In genomic region chr11:66855574-66856495, GRCh38 we compare ENCODE assay signal across 1 cellular context.
TF ChIP-seq lines count a peak whose summit lies in the region.

No MANE protein-coding gene starts in this region.

TF ChIP-seq in HepG2, 621 proteins besides CTCF, POLR2A, EP300 and RAD21 (continued from another document and continues in another):
- TF ChIP-seq DZIP1 (CRISPR knock-in tag; IDR thresholded peaks at IDR 0.05) = no peak
- no peak for TF ChIP-seq YEATS2 (CRISPR knock-in tag; IDR thresholded peaks at IDR 0.05; ENCODE audit: borderline replicate concordance)
- TF ChIP-seq GABPB1 (CRISPR knock-in tag; IDR thresholded peaks at IDR 0.05) = peak; percentile 70; the same call in 1 of the 2 replicates
- no peak for TF ChIP-seq PRMT3 (CRISPR knock-in tag; IDR thresholded peaks at IDR 0.05; ENCODE audit: borderline replicate concordance, low read depth)
- peak; percentile 61; the same call in 1 of the 2 replicates for TF ChIP-seq YEATS4 (CRISPR knock-in tag; IDR thresholded peaks at IDR 0.05; ENCODE audit: borderline replicate concordance)
- no peak for TF ChIP-seq EHMT2 (IDR thresholded peaks at IDR 0.05; ENCODE audit: borderline replicate concordance, low read depth, low read length)
- TF ChIP-seq ZC3H13 (CRISPR knock-in tag; IDR thresholded peaks at IDR 0.05) = 0 out of 2 replicates have a peak, but pooled peaks have one; percentile 25
- TF ChIP-seq ZBTB39 (CRISPR knock-in tag; IDR thresholded peaks at IDR 0.05) = no peak
- 0 out of 2 replicates have a peak, but pooled peaks have one; percentile 22 for TF ChIP-seq HIC2 (CRISPR knock-in tag; IDR thresholded peaks at IDR 0.05; ENCODE audit: low read depth)
- no peak for TF ChIP-seq TARDBP (CRISPR knock-in tag; IDR thresholded peaks at IDR 0.05)
- TF ChIP-seq ASH2L (IDR thresholded peaks at IDR 0.05; ENCODE audit: insufficient read length, low read depth, low read length) = peak; percentile 30
- TF ChIP-seq LBX2 (CRISPR knock-in tag; IDR thresholded peaks at IDR 0.05; ENCODE audit: borderline replicate concordance) = no peak
- no peak for TF ChIP-seq HCFC1 (IDR thresholded peaks at IDR 0.05; ENCODE audit: low read depth, low read length)
- TF ChIP-seq ZMAT5 (CRISPR knock-in tag; IDR thresholded peaks at IDR 0.05; ENCODE audit: borderline replicate concordance, low read depth) = no peak
- no peak for TF ChIP-seq DMTF1 (CRISPR knock-in tag; IDR thresholded peaks at IDR 0.05)
- TF ChIP-seq NR2C2 (CRISPR knock-in tag; IDR thresholded peaks at IDR 0.05; ENCODE audit: borderline replicate concordance) = no peak
- TF ChIP-seq ZNF142 (CRISPR knock-in tag; IDR thresholded peaks at IDR 0.05) = no peak
- TF ChIP-seq ZNF563 (CRISPR knock-in tag; IDR thresholded peaks at IDR 0.05) = no peak
- no peak for TF ChIP-seq ZNF674 (CRISPR knock-in tag; IDR thresholded peaks at IDR 0.05; ENCODE audit: low read depth)
- TF ChIP-seq SSRP1 (CRISPR knock-in tag; IDR thresholded peaks at IDR 0.05) = no peak
- TF ChIP-seq ZNF569 (CRISPR knock-in tag; IDR thresholded peaks at IDR 0.05; ENCODE audit: borderline replicate concordance) = no peak
- TF ChIP-seq RFXANK (CRISPR knock-in tag; IDR thresholded peaks at IDR 0.05) = no peak
- peak; percentile 57 for TF ChIP-seq TAF1 (CRISPR knock-in tag; IDR thresholded peaks at IDR 0.05)
- TF ChIP-seq HNRNPK (IDR thresholded peaks at IDR 0.05; ENCODE audit: low read depth, low read length, poor library complexity, severe bottlenecking) = no peak
- TF ChIP-seq GMEB1 (CRISPR knock-in tag; IDR thresholded peaks at IDR 0.05; ENCODE audit: borderline replicate concordance) = peak; percentile 64; the same call in 1 of the 2 replicates
- TF ChIP-seq SP2 (CRISPR knock-in tag; IDR thresholded peaks at IDR 0.05) = no peak
- no peak for TF ChIP-seq ARNT (IDR thresholded peaks at IDR 0.05)
- no peak for TF ChIP-seq NAIF1 (CRISPR knock-in tag; IDR thresholded peaks at IDR 0.05; ENCODE audit: borderline replicate concordance)
- no peak for TF ChIP-seq MZF1 (CRISPR knock-in tag; IDR thresholded peaks at IDR 0.05; ENCODE audit: borderline replicate concordance)
- TF ChIP-seq ZKSCAN8 (CRISPR knock-in tag; IDR thresholded peaks at IDR 0.05; ENCODE audit: borderline replicate concordance) = no peak
- no peak for TF ChIP-seq GRHL1 (CRISPR knock-in tag; conservative IDR thresholded peaks at IDR 0.05)
- TF ChIP-seq MXI1 (IDR thresholded peaks at IDR 0.05; ENCODE audit: borderline replicate concordance, low read depth, low read length) = no peak
- TF ChIP-seq ATF4 (CRISPR knock-in tag; IDR thresholded peaks at IDR 0.05) = peak in 1 of 2 experiments; percentile 28; a peak in 1 of 4 replicates
- peak; percentile 66; the same call in 1 of the 2 replicates for TF ChIP-seq RBFOX2 (IDR thresholded peaks at IDR 0.05; ENCODE audit: low read depth, low read length)
- TF ChIP-seq PHF8 (CRISPR knock-in tag; IDR thresholded peaks at IDR 0.05) = peak; percentile 58; the same call in 1 of the 2 replicates
- no peak for TF ChIP-seq TCF12 (IDR thresholded peaks at IDR 0.05)
- no peak for TF ChIP-seq TCF12 (CRISPR knock-in tag; IDR thresholded peaks at IDR 0.05)
- TF ChIP-seq DNMT3B (CRISPR knock-in tag; conservative IDR thresholded peaks at IDR 0.05) = no peak
- TF ChIP-seq NFIC (IDR thresholded peaks at IDR 0.05; ENCODE audit: low read length) = no peak
- TF ChIP-seq KDM1A (CRISPR knock-in tag; IDR thresholded peaks at IDR 0.05) = no peak
- no peak for TF ChIP-seq RFX5 (IDR thresholded peaks at IDR 0.05; ENCODE audit: low read depth, low read length)
- TF ChIP-seq IRX3 (CRISPR knock-in tag; IDR thresholded peaks at IDR 0.05; ENCODE audit: borderline replicate concordance, low read depth) = no peak
- no peak for TF ChIP-seq JARID2 (CRISPR knock-in tag; IDR thresholded peaks at IDR 0.05; ENCODE audit: insufficient replicate concordance)
- TF ChIP-seq ZNF256 (CRISPR knock-in tag; conservative IDR thresholded peaks at IDR 0.05) = no peak
